ENCODE assay signal across 8 cellular contexts in genomic region chr17:58352843-58353719, GRCh38. TPM values are rescaled to one million over a fixed set of nuclear protein-coding genes. Genes with fewer than 3 reads are reported as not detected.
DNase-seq lines count a peak whose midpoint lies in the region; ATAC-seq and TF ChIP-seq lines count a peak whose summit lies in the region.

No MANE protein-coding gene starts in this region.

- BruUV-seq in A673 (replicated peaks; lab: Mats Ljungman, UMichigan), result TSS peak; percentile 93

- H3K4me3 ChIP-seq in A673 (ENCODE audit: low read depth, low read length, poor library complexity, severe bottlenecking), result peak overlapping the region; percentile 84
- peak overlapping the region; percentile 98 to 99 for H3K4me3 ChIP-seq in stomach smooth muscle (ENCODE audit: low read length in 2 of 2)

- TF ChIP-seq CTCF in A673 (conservative IDR thresholded peaks at IDR 0.05; ENCODE audit: low read depth, low read length), result no peak

- peaks cover 18% of the 10 kb centered on the region for H3K36me3 ChIP-seq in A673 (ENCODE audit: insufficient read depth, low read length, poor library complexity, severe bottlenecking)
- peaks cover 17 to 18% of the 10 kb centered on the region in 2 donors for H3K36me3 ChIP-seq in stomach smooth muscle (ENCODE audit: control insufficient read depth in 2 of 2, insufficient read depth in 2 of 2, low read length in 2 of 2)

- peak; percentile 61 for DNase-seq in A673 (ENCODE audit: low spot score)
- peak; percentile 25 for DNase-seq in RPMI8226
- peak; percentile 72 for DNase-seq in cerebellum (ENCODE audit: low spot score)
- DNase-seq in left lobe of liver (ENCODE audit: low spot score), result no peak

- peak; percentile 30 for TF ChIP-seq POLR2A in GM15510 (IDR thresholded peaks at IDR 0.05; ENCODE audit: borderline replicate concordance, extremely low read depth, insufficient read length)

- CTCF ChIA-PET in A673 (lab: Charles Lee), result interaction anchor here (1.9 kb wide), 1 partner anchor 103 kb away, joined by 5 read pairs; no protein-coding TSS in a partner anchor

- H3K27me3 ChIP-seq in A673 (replicated peaks; ENCODE audit: insufficient read depth, low read depth, low read length, poor library complexity) (no peaks in the 10 kb centered on the region), stomach smooth muscle (ENCODE audit: control insufficient read depth in 1 of 2, insufficient read depth in 2 of 2, low read length in 2 of 2) (no peaks in the 10 kb centered on the region)

- POLR2A ChIA-PET in A673 (lab: Charles Lee; ENCODE audit: low non-redundant PET), result no interaction called here

- peak overlapping the region; percentile 89 to 96 for H3K9ac ChIP-seq in stomach smooth muscle (ENCODE audit: low read length in 2 of 2)

- ATAC-seq in left lobe of liver (peak; percentile 31), GM21367 (IDR thresholded peaks at IDR 0.05; ENCODE audit: unreplicated experiment) (no peak), GM21381 (IDR thresholded peaks at IDR 0.05; ENCODE audit: unreplicated experiment) (no peak)

- no peaks in the 10 kb centered on the region for H3K4me1 ChIP-seq in A673 (ENCODE audit: insufficient read depth, low read length, poor library complexity, severe bottlenecking)
- H3K4me1 ChIP-seq in stomach smooth muscle (ENCODE audit: control insufficient read depth, insufficient read depth, low read length), result peaks cover 11% of the 10 kb centered on the region

- intact Hi-C loops in A673 (cut with micrococcal nuclease; ENCODE audit: unreplicated experiment), result no loop called here

- H3K9me3 ChIP-seq in A673 (ENCODE audit: low read depth, low read length, poor library complexity, severe bottlenecking) (no peaks in the 10 kb centered on the region), stomach smooth muscle (ENCODE audit: control insufficient read depth in 2 of 2, low read length in 2 of 2) (no peaks in the 10 kb centered on the region)

- H3K27ac ChIP-seq in A673 (ENCODE audit: low read depth, low read length, poor library complexity, severe bottlenecking), result peak overlapping the region; percentile 79
- H3K27ac ChIP-seq in stomach smooth muscle (ENCODE audit: low read length), result peak overlapping the region; percentile 90

RNA-seq across cellular contexts. Expression of gene SUPT4H1, which starts 1.1 kb away (rescaled TPM):
- 93.1 and 106 TPM in 2 replicates for total RNA-seq in A673 (2021)
- 26.7 TPM for total RNA-seq in cerebellum
- total RNA-seq in left lobe of liver, result 40.0 TPM

RNA-seq across cellular contexts. Expression of gene TSPOAP1, which starts 24.5 kb away (rescaled TPM):
- 0.21 and 0.24 TPM in 2 replicates for total RNA-seq in A673 (2021)
- total RNA-seq in cerebellum, result 54.2 TPM
- 6.5 TPM for total RNA-seq in left lobe of liver
